1 cellular context compared by ENCODE assay signal in genomic region chr16:65227041-65227835, GRCh38.
TF ChIP-seq lines count a peak whose summit lies in the region.

No MANE protein-coding gene starts in this region.

TF ChIP-seq in GM23338, 12 proteins besides CTCF, POLR2A, EP300 and RAD21:
- TF ChIP-seq, protein P1, sequence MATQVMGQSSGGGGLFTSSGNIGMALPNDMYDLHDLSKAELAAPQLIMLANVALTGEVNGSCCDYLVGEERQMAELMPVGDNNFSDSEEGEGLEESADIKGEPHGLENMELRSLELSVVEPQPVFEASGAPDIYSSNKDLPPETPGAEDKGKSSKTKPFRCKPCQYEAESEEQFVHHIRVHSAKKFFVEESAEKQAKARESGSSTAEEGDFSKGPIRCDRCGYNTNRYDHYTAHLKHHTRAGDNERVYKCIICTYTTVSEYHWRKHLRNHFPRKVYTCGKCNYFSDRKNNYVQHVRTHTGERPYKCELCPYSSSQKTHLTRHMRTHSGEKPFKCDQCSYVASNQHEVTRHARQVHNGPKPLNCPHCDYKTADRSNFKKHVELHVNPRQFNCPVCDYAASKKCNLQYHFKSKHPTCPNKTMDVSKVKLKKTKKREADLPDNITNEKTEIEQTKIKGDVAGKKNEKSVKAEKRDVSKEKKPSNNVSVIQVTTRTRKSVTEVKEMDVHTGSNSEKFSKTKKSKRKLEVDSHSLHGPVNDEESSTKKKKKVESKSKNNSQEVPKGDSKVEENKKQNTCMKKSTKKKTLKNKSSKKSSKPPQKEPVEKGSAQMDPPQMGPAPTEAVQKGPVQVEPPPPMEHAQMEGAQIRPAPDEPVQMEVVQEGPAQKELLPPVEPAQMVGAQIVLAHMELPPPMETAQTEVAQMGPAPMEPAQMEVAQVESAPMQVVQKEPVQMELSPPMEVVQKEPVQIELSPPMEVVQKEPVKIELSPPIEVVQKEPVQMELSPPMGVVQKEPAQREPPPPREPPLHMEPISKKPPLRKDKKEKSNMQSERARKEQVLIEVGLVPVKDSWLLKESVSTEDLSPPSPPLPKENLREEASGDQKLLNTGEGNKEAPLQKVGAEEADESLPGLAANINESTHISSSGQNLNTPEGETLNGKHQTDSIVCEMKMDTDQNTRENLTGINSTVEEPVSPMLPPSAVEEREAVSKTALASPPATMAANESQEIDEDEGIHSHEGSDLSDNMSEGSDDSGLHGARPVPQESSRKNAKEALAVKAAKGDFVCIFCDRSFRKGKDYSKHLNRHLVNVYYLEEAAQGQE (IDR thresholded peaks at IDR 0.05; ENCODE audit: unreplicated experiment), result no peak
- TF ChIP-seq NANOG (IDR thresholded peaks at IDR 0.05; ENCODE audit: borderline replicate concordance) (no peak), POLR2AphosphoS5 (IDR thresholded peaks at IDR 0.05; ENCODE audit: low read depth) (peak; percentile 62; the same call in 1 of the 2 replicates)
